ENCODE assay signal across 1 cellular context in genomic region chr17:31745964-31746650, GRCh38.
TF ChIP-seq lines count a peak whose summit lies in the region.

No MANE protein-coding gene starts in this region.

TF ChIP-seq in SK-N-SH treated with all-trans-retinoic acid at 6 μM for 48 hours, 23 proteins besides CTCF, POLR2A, EP300 and RAD21 (continued from another document):
- TF ChIP-seq TOX (CRISPR knock-in tag; IDR thresholded peaks at IDR 0.05; ENCODE audit: borderline replicate concordance) = no peak
- TF ChIP-seq RARB (CRISPR knock-in tag; IDR thresholded peaks at IDR 0.05) = no peak
- TF ChIP-seq ISL1 (CRISPR knock-in tag; IDR thresholded peaks at IDR 0.05) = no peak
- no peak for TF ChIP-seq GLIS3 (CRISPR knock-in tag; IDR thresholded peaks at IDR 0.05)
- no peak for TF ChIP-seq CREB5 (CRISPR knock-in tag; IDR thresholded peaks at IDR 0.05; ENCODE audit: low read depth)
- no peak for TF ChIP-seq PPARA (CRISPR knock-in tag; IDR thresholded peaks at IDR 0.05; ENCODE audit: borderline replicate concordance)
- no peak for TF ChIP-seq POU6F1 (CRISPR knock-in tag; IDR thresholded peaks at IDR 0.05; ENCODE audit: borderline replicate concordance, low read depth)
